In genomic region chr3:119352863-119353527, GRCh38 we compare ENCODE assay signal across 8 cellular contexts. TPM values are rescaled to one million over a fixed set of nuclear protein-coding genes. Genes with fewer than 3 reads are reported as not detected.
A peak's percentile ranks its signal among the peaks of the same experiment; 100 is the strongest.
DNase-seq lines count a peak whose midpoint lies in the region; ATAC-seq and TF ChIP-seq lines count a peak whose summit lies in the region.

No MANE protein-coding gene starts in this region.

- peaks cover 11 to 75% (median 60%) of the 10 kb centered on the region in 12 donors for H3K4me1 ChIP-seq in heart left ventricle

- no peaks in the 10 kb centered on the region for H3K36me3 ChIP-seq in heart left ventricle

- no peaks in the 10 kb centered on the region for H3K9me3 ChIP-seq in heart left ventricle

- H3K27me3 Mint-ChIP-seq in T-cell = no peaks in the 10 kb centered on the region

- H3K27ac ChIP-seq in heart left ventricle = peak overlapping the region in 11 of 12 donors; percentile 6 to 76 (median 34)

- peak; percentile 11 for TF ChIP-seq CTCF in GM12865 (IDR thresholded peaks at IDR 0.05; ENCODE audit: insufficient read depth, low read depth, low read length, missing control alignments)
- TF ChIP-seq CTCF in heart left ventricle (IDR thresholded peaks at IDR 0.05) = peak in 11 of 12 donors; percentile 12 to 62 (median 39)

- POLR2A ChIA-PET in T-cell (lab: Charles Lee) = no interaction called here

- in situ Hi-C loops in G401 (cut with HindIII; ENCODE audit: low sequenced_read_pairs) = no loop called here

- H3K36me3 Mint-ChIP-seq in T-cell = no peaks in the 10 kb centered on the region

- H3K4me3 Mint-ChIP-seq in T-cell = peak overlapping the region in 1 of 3 donors; percentile 43

- H3K27me3 ChIP-seq in heart left ventricle = no peaks in the 10 kb centered on the region

- no peak for TF ChIP-seq POLR2A in heart left ventricle (IDR thresholded peaks at IDR 0.05)

- peak overlapping the region; percentile 42 to 48 for H3K27ac Mint-ChIP-seq in T-cell

- CTCF ChIA-PET in T-cell (lab: Charles Lee) = interaction anchor here (0.5 to 3.0 kb wide), 36 partner anchors 10 to 747 kb away, joined by 3 to 39 read pairs (median 4); partner anchors contain the start of genes ARHGAP31 (in 2 of the 2), B4GALT4 (in 1 of the 2), IGSF11 (in 1 of the 2) and TEX55 (in 1 of the 2)

- no peaks in the 10 kb centered on the region for H3K9me3 Mint-ChIP-seq in T-cell

- WGBS in heart left ventricle, 4 donors = 66 to 70% (median 69%) methylated on average over 6 of the region's 6 CpGs

- H3K4me3 ChIP-seq in GM12865 (ENCODE audit: low read depth, low read length) = no peak overlapping the region
- no peak overlapping the region for H3K4me3 ChIP-seq in heart left ventricle

- H3K4me1 Mint-ChIP-seq in T-cell = peaks cover 31 to 44% (median 37%) of the 10 kb centered on the region in 3 donors

- peak; percentile 61 for DNase-seq in GM12865 (ENCODE audit: low read depth)
- DNase-seq in T-cell = peak in 8 of 34 experiments; percentile 3 to 25 (median 12)
- DNase-seq in heart left ventricle = no peak
- peak; percentile 43 for DNase-seq in stromal cell of bone marrow (ENCODE audit: low read depth)
- DNase-seq in epidermal melanocyte (ENCODE audit: insufficient read length, low spot score) = no peak
- no peak for DNase-seq in G401 (ENCODE audit: low spot score)

- intact Hi-C loops in heart left ventricle (cut with DNase I) = loop anchor here in 6 of 10 donors (1.0 to 5.0 kb wide), 3 partner anchors 56 to 78 kb away; no protein-coding TSS in a partner anchor

- ATAC-seq in HG03103 (IDR thresholded peaks at IDR 0.05; ENCODE audit: low read depth, unreplicated experiment) = peak; percentile 30
- peak; percentile 46 to 88 (median 62) for ATAC-seq in T-cell (replicated peaks in 1 of 4)
- ATAC-seq in heart left ventricle = peak; percentile 39 to 69 (median 57)
- ATAC-seq in HG03139 (IDR thresholded peaks at IDR 0.05; ENCODE audit: unreplicated experiment) = no peak

RNA-seq across cellular contexts. Expression of gene ARHGAP31, which starts 58.8 kb away (rescaled TPM):
- total RNA-seq in T-cell (1 to 10 TPM; 2.7 to 5.1 (median 3.4) TPM), heart left ventricle (10 to 100 TPM; 29.8 to 79.1 (median 37.8) TPM)
- 10 to 100 TPM; 10.4 to 28.6 TPM for polyA plus RNA-seq in heart left ventricle
- not detected in 2 replicates for total RNA-seq in G401 (2014; rRNA removed; shearing (Covaris generic))

Comparison
In these comparisons a context has a peak if more than half of its experiments do, and no peak if none do; other contexts are left out.
1. DNase-seq: peak in GM12865 (single experiment) and stromal cell of bone marrow (single experiment); none in heart left ventricle (0 of 5), epidermal melanocyte (single experiment) and G401 (single experiment).
2. RNA of gene ARHGAP31, which starts 58.8 kb away (total RNA-seq): 29.8 to 79.1 TPM in heart left ventricle; 2.7 to 5.1 TPM in T-cell and not detected in G401; every median in the first group is over 4 times any median in the second.